11 cellular contexts compared by ENCODE assay signal in genomic region chr1:206066479-206067171, GRCh38. TPM values are rescaled to one million over a fixed set of nuclear protein-coding genes. Genes with fewer than 3 reads are reported as not detected.
DNase-seq lines count a peak whose midpoint lies in the region; ATAC-seq, FAIRE-seq and TF ChIP-seq lines count a peak whose summit lies in the region.
"Had no signal": no experiment of that assay in that cellular context is flagged by ENCODE, and none has a peak within 500 bp of the region (broad histone marks: within the 10 kb centered on the region; RNA-seq: fewer than 3 reads in every experiment).

No MANE protein-coding gene starts in this region.

- no peaks in the 10 kb centered on the region; the same call in 2 of the 3 replicates for H3K9me3 ChIP-seq in GM12878 (replicated peaks; ENCODE audit: control insufficient read depth, insufficient read depth, low read length)
- H3K9me3 ChIP-seq in psoas muscle = no peaks in the 10 kb centered on the region
- H3K9me3 ChIP-seq in stomach = no peaks in the 10 kb centered on the region

- H3K79me2 ChIP-seq in GM12878 (ENCODE audit: control insufficient read depth, insufficient read depth, low read length) = no peaks in the 10 kb centered on the region

- peaks cover 8 to 15% of the 10 kb centered on the region in 2 experiments for H3K36me3 ChIP-seq in GM12878 (ENCODE audit: control insufficient read depth in 2 of 2, insufficient read depth in 2 of 2, low read length in 1 of 2)
- no peaks in the 10 kb centered on the region for H3K36me3 ChIP-seq in psoas muscle (ENCODE audit: insufficient read depth in 1 of 2, low read depth in 1 of 2)
- H3K36me3 ChIP-seq in stomach = no peaks in the 10 kb centered on the region

- TF ChIP-seq POLR2A in GM12878 (IDR thresholded peaks at IDR 0.05; ENCODE audit: low read depth, low read length) = no peak
- no peak for TF ChIP-seq POLR2A in stomach (IDR thresholded peaks at IDR 0.05)

- ATAC-seq in GM19452 (IDR thresholded peaks at IDR 0.05; ENCODE audit: unreplicated experiment) = peak; percentile 75
- peak; percentile 83 for ATAC-seq in HG03196 (IDR thresholded peaks at IDR 0.05; ENCODE audit: unreplicated experiment)
- peak; percentile 93 for ATAC-seq in GM12878
- no peak for ATAC-seq in psoas muscle

- DNase-seq in GM13977 (ENCODE audit: low spot score) (peak; percentile 34), GM12878 (ENCODE audit: low read depth, low spot score) (no peak), urothelium cell line (ENCODE audit: low spot score) (no peak), psoas muscle (no peak), stomach (no peak), amniotic stem cell (lab: John Stamatoyannopoulos, UW) (no peak)
- DNase-seq: NCI-H510A had no signal

- POLR2A ChIA-PET in GM12878 (lab: Charles Lee) = no interaction called here

- no peak overlapping the region for H3K4me2 ChIP-seq in GM12878 (ENCODE audit: control insufficient read depth, insufficient read depth)

- no peaks in the 10 kb centered on the region for H3K27me3 ChIP-seq in GM12878 (replicated peaks in 1 of 2; ENCODE audit: control insufficient read depth in 2 of 2, insufficient read depth in 2 of 2, low read length in 1 of 2)
- no peaks in the 10 kb centered on the region for H3K27me3 ChIP-seq in psoas muscle (ENCODE audit: insufficient read depth in 3 of 3, low read length in 2 of 3)
- H3K27me3 ChIP-seq in stomach = no peaks in the 10 kb centered on the region

- H4K20me1 ChIP-seq in GM12878 (ENCODE audit: control insufficient read depth, insufficient read depth) = no peaks in the 10 kb centered on the region; the same call in 1 of the 2 replicates

- H3K9ac ChIP-seq in GM12878 (ENCODE audit: control insufficient read depth, insufficient read depth, low read length) = no peak overlapping the region

- FAIRE-seq in GM12878 (lab: Jason Lieb, UNC) (peak; percentile 89), urothelium cell line (lab: Jason Lieb, UNC) (no peak)

- H2AFZ ChIP-seq in GM12878 (ENCODE audit: control insufficient read depth, low read depth, low read length) = no peak overlapping the region

- SMC1A ChIA-PET in GM12878 (lab: Charles Lee; ENCODE audit: uncharacterized antibody, unreplicated experiment) = interaction anchor here (1.2 kb wide), 1 partner anchor 36 kb away, joined by 4 read pairs; no protein-coding TSS in a partner anchor

- H3K4me1 ChIP-seq in GM12878 (ENCODE audit: control insufficient read depth, insufficient read depth, low read length) = peaks cover 26% of the 10 kb centered on the region
- no peaks in the 10 kb centered on the region for H3K4me1 ChIP-seq in psoas muscle
- H3K4me1 ChIP-seq in stomach = peaks cover 0 to 19% (median 5%) of the 10 kb centered on the region in 4 donors

- TF ChIP-seq CTCF in GM13977 (IDR thresholded peaks at IDR 0.05; ENCODE audit: extremely low read depth, insufficient read depth, missing control alignments) (no peak), GM12878 (IDR thresholded peaks at IDR 0.05 in 2 of 3, conservative IDR thresholded peaks at IDR 0.05 in 1 of 3; ENCODE audit: control insufficient read depth in 2 of 3, extremely low read depth in 1 of 3, insufficient read depth in 1 of 3, low read depth in 3 of 3, low read length in 3 of 3) (no peak), psoas muscle (IDR thresholded peaks at IDR 0.05) (no peak), stomach (IDR thresholded peaks at IDR 0.05) (no peak)

- in situ Hi-C loops in GM13977 (cut with MboI; ENCODE audit: low pct_unique_long_range_greater_than_20kb, low sequenced_read_pairs, unreplicated experiment) (no loop called here), GM12878 (cut with MboI) (no loop called here)

- TF ChIP-seq RAD21 in GM12878 (IDR thresholded peaks at IDR 0.05; ENCODE audit: insufficient read depth, low read depth, low read length) = no peak

- 30% methylated on average over 5 of the region's 6 CpGs for WGBS in GM12878 (ENCODE audit: insufficient coverage, insufficient replicate concordance, low lambda C conversion rate, missing lambda C conversion rate)
- 64 to 87% (median 81%) methylated on average over 5 to 6 of the region's 6 CpGs for WGBS in psoas muscle, 3 donors
- 39 to 59% (median 43%) methylated on average over 5 to 6 of the region's 6 CpGs for WGBS in stomach, 5 donors

- H3K27ac ChIP-seq in GM12878 (ENCODE audit: control insufficient read depth, insufficient read depth) = no peak overlapping the region
- H3K27ac ChIP-seq in psoas muscle = no peak overlapping the region
- H3K27ac ChIP-seq in stomach = no peak overlapping the region

- TF ChIP-seq EP300 in GM12878 (IDR thresholded peaks at IDR 0.05; ENCODE audit: borderline replicate concordance in 1 of 2, control insufficient read depth in 1 of 2, low read depth in 2 of 2, low read length in 2 of 2) (no peak), stomach (IDR thresholded peaks at IDR 0.05) (no peak)

- CTCF ChIA-PET in GM12878 (lab: Yijun Ruan, JAX) = interaction anchor here (1.4 to 1.6 kb wide), 4 partner anchors 10 to 89 kb away, joined by 3 to 8 read pairs (median 4); no protein-coding TSS in a partner anchor

- BruUV-seq in GM12878 (replicated peaks; lab: Mats Ljungman, UMichigan) = no TSS peak

- RAD21 ChIA-PET in GM12878 (lab: Charles Lee; ENCODE audit: unreplicated experiment) = interaction anchor here (0.7 kb wide), 1 partner anchor 159 kb away, joined by 3 read pairs; no protein-coding TSS in a partner anchor

- intact Hi-C loops in GM12878 (cut with micrococcal nuclease; ENCODE audit: unreplicated experiment) = loop anchor here (5.0 kb wide), 1 partner anchor 34 kb away; no protein-coding TSS in a partner anchor
- intact Hi-C loops in psoas muscle (cut with DNase I) = no loop called here
- intact Hi-C loops in stomach (cut with DNase I; ENCODE audit: low total_unique reads) = no loop called here

- H3K4me3 ChIP-seq in GM12878 (no peak overlapping the region), psoas muscle (no peak overlapping the region), stomach (no peak overlapping the region)

RNA-seq across cellular contexts. Expression of gene RHEX, which starts 13.7 kb away (rescaled TPM):
- 4.2 and 5.3 TPM in 2 replicates for total RNA-seq in GM12878 (2013; cell fraction: nucleolus; rRNA removed)
- total RNA-seq in GM12878 (2014; rRNA removed) (5.1 and 5.7 TPM in 2 replicates), GM12878 (2014; rRNA removed; fragmentation: Illumina TruSeq; extraction: Trizol) (5.8 and 6.0 TPM in 2 replicates), GM12878 (2021) (7.7 and 11.4 TPM in 2 replicates), psoas muscle (under 1 TPM in 3 of 4 donors, not detected in 1; 0.58 to 0.95 (median 0.86) TPM), stomach (1 to 10 TPM in 1 of 5 donors, under 1 TPM in 2, not detected in 2; 0.87 to 3.1 (median 0.89) TPM)
- 3.3 TPM for polyA plus RNA-seq in GM12878 (2011; ENCODE audit: low read depth)
- polyA plus RNA-seq in GM12878 (2011; rRNA removed) (2.4 and 2.8 TPM in 2 replicates), GM12878 (2014; fragmentation: Illumina TruSeq; extraction: Trizol) (5.6 and 7.3 TPM in 2 replicates), GM12878 (2014; fragmentation: Nextera tagmentation; extraction: Ambion mirVana) (1 to 10 TPM; 5.7 TPM), GM12878 (2014; rRNA removed) (3.9 and 5.5 TPM in 2 replicates), GM12878 (2016; fragmentation: Nextera tagmentation; extraction: Ambion mirVana) (1 to 10 TPM; 3.5 to 3.9 TPM), psoas muscle (under 1 TPM; 0.13 to 0.22 (median 0.21) TPM), stomach (10 to 100 TPM in 1 of 3 donors, 1 to 10 TPM in 1, under 1 TPM in 1; 0.83 to 10.5 (median 2.4) TPM)
- 1.5 and 1.6 TPM in 2 replicates for polyA plus RNA-seq in GM12878 (2011; cell fraction: cytosol; rRNA removed)
- polyA plus RNA-seq in GM12878 (2011; cell fraction: nucleus; rRNA removed) = 11.0 and 17.7 TPM in 2 replicates
- 2.5 and 7.6 TPM in 2 replicates for polyA plus RNA-seq in GM12878 (2012)
- 4.0 and 5.3 TPM in 2 replicates for polyA minus RNA-seq in GM12878 (2011; rRNA and poly(A)+ RNA removed)
- polyA minus RNA-seq in GM12878 (2011; cell fraction: cytosol; rRNA and poly(A)+ RNA removed) = 1.1 and 1.4 TPM in 2 replicates
- polyA minus RNA-seq in GM12878 (2011; cell fraction: nucleus; rRNA and poly(A)+ RNA removed) = 7.9 and 10.5 TPM in 2 replicates
- total RNA-seq: activated CD8-positive, alpha-beta memory T cell treated with anti-CD3 and anti-CD28 coated beads for 36 hours; myocyte had no signal

RNA-seq across cellular contexts. Expression of gene CTSE, which starts 42.9 kb away (rescaled TPM):
- total RNA-seq in GM12878 (2013; cell fraction: nucleolus; rRNA removed) = not detected in 2 replicates
- total RNA-seq in GM12878 (2014; rRNA removed) = not detected in 2 replicates
- total RNA-seq in GM12878 (2014; rRNA removed; fragmentation: Illumina TruSeq; extraction: Trizol) = not detected in 2 replicates
- total RNA-seq in GM12878 (2021) = 0.26 TPM in 1 of 2 replicates, not detected in the other
- not detected for polyA plus RNA-seq in GM12878 (2011; ENCODE audit: low read depth)
- polyA plus RNA-seq in GM12878 (2011; rRNA removed) = not detected in 2 replicates
- not detected in 2 replicates for polyA plus RNA-seq in GM12878 (2011; cell fraction: cytosol; rRNA removed)
- polyA plus RNA-seq in GM12878 (2011; cell fraction: nucleus; rRNA removed) = not detected in 2 replicates
- not detected in 2 replicates for polyA plus RNA-seq in GM12878 (2012)
- not detected in 2 replicates for polyA plus RNA-seq in GM12878 (2014; fragmentation: Illumina TruSeq; extraction: Trizol)
- polyA plus RNA-seq in GM12878 (2014; fragmentation: Nextera tagmentation; extraction: Ambion mirVana) = not detected
- not detected in 2 replicates for polyA plus RNA-seq in GM12878 (2014; rRNA removed)
- not detected for polyA plus RNA-seq in GM12878 (2016; fragmentation: Nextera tagmentation; extraction: Ambion mirVana)
- polyA minus RNA-seq in GM12878 (2011; rRNA and poly(A)+ RNA removed) = not detected in 2 replicates
- not detected in 2 replicates for polyA minus RNA-seq in GM12878 (2011; cell fraction: cytosol; rRNA and poly(A)+ RNA removed)
- polyA minus RNA-seq in GM12878 (2011; cell fraction: nucleus; rRNA and poly(A)+ RNA removed) = not detected in 2 replicates
- total RNA-seq in psoas muscle = under 1 TPM in 1 of 4 donors, not detected in 3; 0.20 TPM
- under 1 TPM in 2 of 3 donors, not detected in 1; 0.03 to 0.22 TPM for polyA plus RNA-seq in psoas muscle
- total RNA-seq in stomach = 100 to 1,000 TPM in 3 of 5 donors, 10 to 100 TPM in 1, 1 to 10 TPM in 1; 6.7 to 966 (median 142) TPM
- 100 to 1,000 TPM in 2 of 3 donors, 10 to 100 TPM in 1; 40.2 to 361 (median 133) TPM for polyA plus RNA-seq in stomach
- total RNA-seq: activated CD8-positive, alpha-beta memory T cell treated with anti-CD3 and anti-CD28 coated beads for 36 hours; myocyte had no signal

RNA-seq across cellular contexts. Expression of gene AVPR1B, which starts 50.6 kb away (rescaled TPM):
- not detected in 2 replicates for total RNA-seq in GM12878 (2013; cell fraction: nucleolus; rRNA removed)
- not detected in 2 replicates for total RNA-seq in GM12878 (2014; rRNA removed)
- not detected in 2 replicates for total RNA-seq in GM12878 (2014; rRNA removed; fragmentation: Illumina TruSeq; extraction: Trizol)
- not detected in 2 replicates for total RNA-seq in GM12878 (2021)
- not detected for polyA plus RNA-seq in GM12878 (2011; ENCODE audit: low read depth)
- not detected in 2 replicates for polyA plus RNA-seq in GM12878 (2011; rRNA removed)
- polyA plus RNA-seq in GM12878 (2011; cell fraction: cytosol; rRNA removed) = not detected in 2 replicates
- polyA plus RNA-seq in GM12878 (2011; cell fraction: nucleus; rRNA removed) = not detected in 2 replicates
- not detected in 2 replicates for polyA plus RNA-seq in GM12878 (2012)
- not detected in 2 replicates for polyA plus RNA-seq in GM12878 (2014; fragmentation: Illumina TruSeq; extraction: Trizol)
- polyA plus RNA-seq in GM12878 (2014; fragmentation: Nextera tagmentation; extraction: Ambion mirVana) = not detected
- not detected in 2 replicates for polyA plus RNA-seq in GM12878 (2014; rRNA removed)
- not detected for polyA plus RNA-seq in GM12878 (2016; fragmentation: Nextera tagmentation; extraction: Ambion mirVana)
- not detected in 2 replicates for polyA minus RNA-seq in GM12878 (2011; rRNA and poly(A)+ RNA removed)
- not detected in 2 replicates for polyA minus RNA-seq in GM12878 (2011; cell fraction: cytosol; rRNA and poly(A)+ RNA removed)
- not detected in 2 replicates for polyA minus RNA-seq in GM12878 (2011; cell fraction: nucleus; rRNA and poly(A)+ RNA removed)
- not detected for total RNA-seq in psoas muscle
- polyA plus RNA-seq in psoas muscle = not detected
- 1 to 10 TPM in 2 of 5 donors, under 1 TPM in 1, not detected in 2; 0.29 to 1.3 (median 1.3) TPM for total RNA-seq in stomach
- under 1 TPM in 1 of 3 donors, not detected in 2; 0.31 TPM for polyA plus RNA-seq in stomach
- total RNA-seq: activated CD8-positive, alpha-beta memory T cell treated with anti-CD3 and anti-CD28 coated beads for 36 hours; myocyte had no signal

Comparison
In these comparisons a context has a peak if more than half of its experiments do, and no peak if none do; other contexts are left out.
1. ATAC-seq: peak in GM19452 (single experiment), HG03196 (single experiment) and GM12878 (single experiment); none in psoas muscle (0 of 4).
2. RNA of gene CTSE, which starts 42.9 kb away (total RNA-seq): 6.7 to 966 TPM in stomach; 0.20 TPM in psoas muscle and 0.26 TPM in GM12878; every median in the first group is over 4 times any median in the second.